In genomic region chrX:153673398-153674218, GRCh38 we compare ENCODE assay signal across 1 cellular context.
TF ChIP-seq lines count a peak whose summit lies in the region.

Gene PNCK (minus strand): TSS chrX:153673813. CDS start chrX:153673076, 737 bp downstream.

TF ChIP-seq in IMR-90, 13 proteins besides CTCF, POLR2A, EP300 and RAD21 (continued from another document):
- no peak for TF ChIP-seq ELK1 (IDR thresholded peaks at IDR 0.05; ENCODE audit: borderline replicate concordance, low read depth, low read length)
- no peak for TF ChIP-seq CHD1 (IDR thresholded peaks at IDR 0.05; ENCODE audit: low read depth, low read length)
- no peak for TF ChIP-seq NFE2L2 (IDR thresholded peaks at IDR 0.05; ENCODE audit: low read depth, low read length)
